ENCODE assay signal across 1 cellular context in the genomic region with DNA sequence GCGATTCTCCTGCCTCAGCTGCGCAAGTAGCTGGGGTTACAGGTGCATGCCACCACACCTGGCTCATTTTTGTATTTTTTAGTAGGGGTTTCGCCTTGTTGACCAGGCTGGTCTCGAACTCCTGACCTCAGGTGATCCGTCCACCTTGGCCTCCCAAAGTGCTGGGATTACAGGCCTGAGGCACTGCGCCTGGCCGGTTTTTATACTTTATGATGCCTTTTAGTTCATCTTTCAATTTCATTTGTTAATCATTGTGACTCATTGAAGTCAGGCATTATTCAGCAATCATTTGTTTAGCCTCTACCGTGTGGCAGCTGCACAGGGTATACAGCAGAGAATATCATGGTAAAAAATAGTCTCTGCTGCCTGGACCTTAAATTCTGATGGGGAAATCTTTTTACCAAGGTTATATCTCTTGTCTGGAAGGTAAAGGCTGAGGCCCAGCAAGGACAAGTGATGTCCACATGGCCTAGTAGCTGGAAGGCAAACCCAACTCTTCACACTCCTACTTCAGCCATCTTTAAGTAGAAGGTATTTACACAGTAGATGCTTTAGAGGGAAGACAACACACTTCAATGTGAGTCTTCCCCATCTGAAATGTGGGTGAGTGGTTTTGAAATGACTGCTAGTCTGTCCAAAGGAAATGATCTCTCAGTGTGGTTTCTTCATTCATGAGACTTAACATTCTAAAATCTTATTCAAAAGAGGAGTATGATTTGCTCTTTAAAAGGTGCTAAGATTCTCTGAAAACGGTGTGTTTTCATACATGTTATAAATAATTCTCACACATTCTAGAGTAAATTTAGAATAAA.
TF ChIP-seq lines count a peak whose summit lies in the region.

No MANE protein-coding gene starts in this region.

TF ChIP-seq in SK-N-SH, 30 proteins besides CTCF, POLR2A, EP300 and RAD21 (continued from another document):
- TF ChIP-seq, protein P1, sequence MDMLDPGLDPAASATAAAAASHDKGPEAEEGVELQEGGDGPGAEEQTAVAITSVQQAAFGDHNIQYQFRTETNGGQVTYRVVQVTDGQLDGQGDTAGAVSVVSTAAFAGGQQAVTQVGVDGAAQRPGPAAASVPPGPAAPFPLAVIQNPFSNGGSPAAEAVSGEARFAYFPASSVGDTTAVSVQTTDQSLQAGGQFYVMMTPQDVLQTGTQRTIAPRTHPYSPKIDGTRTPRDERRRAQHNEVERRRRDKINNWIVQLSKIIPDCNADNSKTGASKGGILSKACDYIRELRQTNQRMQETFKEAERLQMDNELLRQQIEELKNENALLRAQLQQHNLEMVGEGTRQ (IDR thresholded peaks at IDR 0.05; ENCODE audit: borderline replicate concordance, low read depth, low read length) = no peak
- TF ChIP-seq RXRA (IDR thresholded peaks at IDR 0.05; ENCODE audit: borderline replicate concordance, low read depth) (no peak), YY1 (IDR thresholded peaks at IDR 0.05; ENCODE audit: low read depth) (no peak), EZH2phosphoT487 (IDR thresholded peaks at IDR 0.05; ENCODE audit: borderline replicate concordance, low read depth) (no peak), RCOR1 (IDR thresholded peaks at IDR 0.05; ENCODE audit: low read length) (no peak), GABPA (IDR thresholded peaks at IDR 0.05; ENCODE audit: low read depth) (no peak), SMC3 (IDR thresholded peaks at IDR 0.05; ENCODE audit: low read depth, low read length) (no peak)
- TF ChIP-seq, protein P2, sequence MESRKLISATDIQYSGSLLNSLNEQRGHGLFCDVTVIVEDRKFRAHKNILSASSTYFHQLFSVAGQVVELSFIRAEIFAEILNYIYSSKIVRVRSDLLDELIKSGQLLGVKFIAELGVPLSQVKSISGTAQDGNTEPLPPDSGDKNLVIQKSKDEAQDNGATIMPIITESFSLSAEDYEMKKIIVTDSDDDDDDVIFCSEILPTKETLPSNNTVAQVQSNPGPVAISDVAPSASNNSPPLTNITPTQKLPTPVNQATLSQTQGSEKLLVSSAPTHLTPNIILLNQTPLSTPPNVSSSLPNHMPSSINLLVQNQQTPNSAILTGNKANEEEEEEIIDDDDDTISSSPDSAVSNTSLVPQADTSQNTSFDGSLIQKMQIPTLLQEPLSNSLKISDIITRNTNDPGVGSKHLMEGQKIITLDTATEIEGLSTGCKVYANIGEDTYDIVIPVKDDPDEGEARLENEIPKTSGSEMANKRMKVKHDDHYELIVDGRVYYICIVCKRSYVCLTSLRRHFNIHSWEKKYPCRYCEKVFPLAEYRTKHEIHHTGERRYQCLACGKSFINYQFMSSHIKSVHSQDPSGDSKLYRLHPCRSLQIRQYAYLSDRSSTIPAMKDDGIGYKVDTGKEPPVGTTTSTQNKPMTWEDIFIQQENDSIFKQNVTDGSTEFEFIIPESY (IDR thresholded peaks at IDR 0.05; ENCODE audit: borderline replicate concordance, low read depth) = no peak
- TF ChIP-seq, protein P3, sequence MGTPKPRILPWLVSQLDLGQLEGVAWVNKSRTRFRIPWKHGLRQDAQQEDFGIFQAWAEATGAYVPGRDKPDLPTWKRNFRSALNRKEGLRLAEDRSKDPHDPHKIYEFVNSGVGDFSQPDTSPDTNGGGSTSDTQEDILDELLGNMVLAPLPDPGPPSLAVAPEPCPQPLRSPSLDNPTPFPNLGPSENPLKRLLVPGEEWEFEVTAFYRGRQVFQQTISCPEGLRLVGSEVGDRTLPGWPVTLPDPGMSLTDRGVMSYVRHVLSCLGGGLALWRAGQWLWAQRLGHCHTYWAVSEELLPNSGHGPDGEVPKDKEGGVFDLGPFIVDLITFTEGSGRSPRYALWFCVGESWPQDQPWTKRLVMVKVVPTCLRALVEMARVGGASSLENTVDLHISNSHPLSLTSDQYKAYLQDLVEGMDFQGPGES (IDR thresholded peaks at IDR 0.05; ENCODE audit: low read depth, low read length) = no peak
